8 cellular contexts compared by ENCODE assay signal in the genomic region with DNA sequence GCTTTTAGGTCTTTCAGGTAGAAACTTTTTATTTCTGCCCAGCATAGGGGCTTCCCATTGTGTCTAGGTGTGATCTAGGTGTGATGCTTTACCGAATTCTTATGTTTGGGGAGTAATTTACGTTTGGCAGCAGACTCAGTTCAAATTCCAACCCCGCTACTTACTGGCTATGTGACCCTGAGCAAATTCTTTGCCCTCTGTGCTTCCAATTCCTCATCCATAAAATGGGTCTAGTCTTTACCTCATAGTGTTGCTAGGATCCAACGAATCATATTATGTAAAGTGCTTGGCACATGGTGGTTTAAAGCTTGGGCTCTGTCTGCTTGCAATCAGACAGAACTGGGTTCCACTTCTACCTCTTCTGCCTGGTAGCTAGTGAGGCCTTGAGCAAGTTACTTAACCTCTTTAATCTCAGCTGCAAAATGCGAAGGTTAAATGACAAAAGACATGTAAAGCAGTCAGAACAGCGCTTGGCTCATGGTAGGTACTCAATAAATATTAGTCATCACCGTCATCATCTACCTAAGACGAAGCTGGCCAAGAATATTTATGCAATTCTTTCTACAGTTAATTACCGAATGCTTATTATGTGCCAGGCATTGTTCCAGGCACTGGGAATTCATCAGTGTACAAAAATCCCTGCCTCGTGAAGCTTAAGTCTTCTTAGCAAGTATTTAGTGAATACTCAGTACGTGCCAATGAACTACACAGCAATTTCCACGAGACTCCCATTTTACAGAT. TPM values are rescaled to one million over a fixed set of nuclear protein-coding genes. Genes with fewer than 3 reads are reported as not detected.
DNase-seq lines count a peak whose midpoint lies in the region; ATAC-seq and TF ChIP-seq lines count a peak whose summit lies in the region.

No MANE protein-coding gene starts in this region.

- H3K4me3 Mint-ChIP-seq in activated T-cell treated with anti-CD3 and anti-CD28 coated beads, Interleukin-2, amount 50 U/mL, for 24 hours = peak overlapping the region; percentile 86

- in situ Hi-C loops in astrocyte of the cerebellum (cut with HindIII; ENCODE audit: low sequenced_read_pairs) = no loop called here

- intact Hi-C loops in lower leg skin (cut with DNase I; ENCODE audit: low total_unique reads) = no loop called here

- TF ChIP-seq EP300 in tibial nerve (IDR thresholded peaks at IDR 0.05) = no peak

- peaks cover 53% of the 10 kb centered on the region for H3K4me1 Mint-ChIP-seq in activated T-cell treated with anti-CD3 and anti-CD28 coated beads, Interleukin-2, amount 50 U/mL, for 24 hours (ENCODE audit: low read depth)

- TF ChIP-seq CTCF in astrocyte of the cerebellum (IDR thresholded peaks at IDR 0.05; ENCODE audit: low read depth, low read length, missing control alignments) = no peak
- no peak for TF ChIP-seq CTCF in lower leg skin (IDR thresholded peaks at IDR 0.05)
- no peak for TF ChIP-seq CTCF in tibial nerve (IDR thresholded peaks at IDR 0.05)

- no peaks in the 10 kb centered on the region for H3K9me3 ChIP-seq in tibial nerve

- no peaks in the 10 kb centered on the region for H3K9me3 Mint-ChIP-seq in activated T-cell treated with anti-CD3 and anti-CD28 coated beads, Interleukin-2, amount 50 U/mL, for 24 hours

- peaks cover 56% of the 10 kb centered on the region for H3K36me3 Mint-ChIP-seq in activated T-cell treated with anti-CD3 and anti-CD28 coated beads, Interleukin-2, amount 50 U/mL, for 24 hours (ENCODE audit: low read depth)

- TF ChIP-seq POLR2A in lower leg skin (IDR thresholded peaks at IDR 0.05) (no peak), tibial nerve (IDR thresholded peaks at IDR 0.05) (no peak)

- peaks cover 0 to 39% (median 6%) of the 10 kb centered on the region in 3 donors for H3K36me3 ChIP-seq in tibial nerve

- ATAC-seq in HG03432 (IDR thresholded peaks at IDR 0.05; ENCODE audit: unreplicated experiment) (no peak), HG02970 (IDR thresholded peaks at IDR 0.05; ENCODE audit: low FRiP score, unreplicated experiment) (no peak)

- H3K27ac ChIP-seq in tibial nerve = peak overlapping the region in 1 of 4 donors; percentile 91

- peak overlapping the region; percentile 90 for H3K4me3 ChIP-seq in astrocyte of the cerebellum (ENCODE audit: low read depth, low read length)
- peak overlapping the region; percentile 90 for H3K4me3 ChIP-seq in lower leg skin (ENCODE audit: low read depth, poor library complexity, severe bottlenecking)
- peak overlapping the region; percentile 75 to 95 (median 91) for H3K4me3 ChIP-seq in tibial nerve

- H3K27me3 ChIP-seq in tibial nerve = no peaks in the 10 kb centered on the region

- WGBS in lower leg skin, 2 donors = 28 to 33% methylated on average over 12 of the region's 12 CpGs
- WGBS in tibial nerve, 2 donors = 38 to 45% methylated on average over 12 of the region's 12 CpGs

- peaks cover 0 to 76% (median 33%) of the 10 kb centered on the region in 4 donors for H3K4me1 ChIP-seq in tibial nerve

- H3K27me3 Mint-ChIP-seq in activated T-cell treated with anti-CD3 and anti-CD28 coated beads, Interleukin-2, amount 50 U/mL, for 24 hours = peaks cover 9% of the 10 kb centered on the region

- no peak for DNase-seq in activated T-cell treated with anti-CD3 and anti-CD28 coated beads, Interleukin-2, amount 50 U/mL, for 24 hours
- DNase-seq in activated T-cell treated with anti-CD3 and anti-CD28 coated beads for 4 hours (no peak), astrocyte of the cerebellum (ENCODE audit: low read depth) (no peak), lower leg skin (ENCODE audit: low spot score in 2 of 2) (no peak), tibial nerve (ENCODE audit: low spot score in 2 of 2) (no peak), SW 1271 (lab: John Stamatoyannopoulos, UW) (no peak)

- peak overlapping the region; percentile 94 for H3K27ac Mint-ChIP-seq in activated T-cell treated with anti-CD3 and anti-CD28 coated beads, Interleukin-2, amount 50 U/mL, for 24 hours

RNA-seq across cellular contexts. Expression of gene NSFL1C, which starts 1.0 kb away (rescaled TPM):
- total RNA-seq in lower leg skin (10 to 100 TPM; 56.9 to 76.2 (median 63.5) TPM), tibial nerve (10 to 100 TPM; 31.0 to 71.4 (median 49.9) TPM)

RNA-seq across cellular contexts. Expression of gene SIRPB2, which starts 25.6 kb away (rescaled TPM):
- total RNA-seq in lower leg skin = 1 to 10 TPM in 3 of 4 donors, under 1 TPM in 1; 0.79 to 6.4 (median 3.1) TPM
- total RNA-seq in tibial nerve = 10 to 100 TPM in 2 of 4 donors, 1 to 10 TPM in 2; 3.9 to 28.5 (median 10.5) TPM
